In genomic region chr2:36356199-36356989, GRCh38 we compare ENCODE assay signal across 8 cellular contexts. TPM values are rescaled to one million over a fixed set of nuclear protein-coding genes. Genes with fewer than 3 reads are reported as not detected.
DNase-seq lines count a peak whose midpoint lies in the region; ATAC-seq and TF ChIP-seq lines count a peak whose summit lies in the region.

No MANE protein-coding gene starts in this region.

- H3K4me1 ChIP-seq in CD4-positive, CD25-positive, alpha-beta regulatory T cell (ENCODE audit: control insufficient read depth, insufficient read depth, low read length, poor library complexity, severe bottlenecking), result peaks cover 24% of the 10 kb centered on the region
- H3K4me1 ChIP-seq in muscle layer of colon (ENCODE audit: insufficient read depth, low read length) (peaks cover 29% of the 10 kb centered on the region), testis (peaks cover 23% of the 10 kb centered on the region)

- peak in 2 of 3 donors; percentile 21 to 31 for DNase-seq in CD4-positive, CD25-positive, alpha-beta regulatory T cell
- DNase-seq in activated CD4-positive, alpha-beta T cell treated with anti-CD3 and anti-CD28 coated beads, Interleukin-2, amount 10 ng/mL, durations not matched to agents 24 days and 14 days, result peak; percentile 78
- DNase-seq in endothelial cell (ENCODE audit: low spot score) (peak; percentile 56), testis (peak; percentile 50), kidney glomerular epithelial cell (lab: John Stamatoyannopoulos, UW) (no peak)

- H3K9me3 Mint-ChIP-seq in CD4-positive, CD25-positive, alpha-beta regulatory T cell, result no peaks in the 10 kb centered on the region
- no peaks in the 10 kb centered on the region for H3K9me3 Mint-ChIP-seq in activated CD4-positive, alpha-beta T cell treated with anti-CD3 and anti-CD28 coated beads, Interleukin-2, amount 10 ng/mL, durations not matched to agents 24 days and 14 days
- H3K9me3 Mint-ChIP-seq in endothelial cell (ENCODE audit: unreplicated experiment), result no peaks in the 10 kb centered on the region

- no peaks in the 10 kb centered on the region for H3K9me3 ChIP-seq in CD4-positive, CD25-positive, alpha-beta regulatory T cell (ENCODE audit: control insufficient read depth in 2 of 2, low read length in 2 of 2)
- H3K9me3 ChIP-seq in muscle layer of colon (ENCODE audit: low read length) (no peaks in the 10 kb centered on the region), testis (no peaks in the 10 kb centered on the region)

- 0 to 1% methylated on average over 3 to 65 of the region's 92 CpGs for WGBS in testis, 2 donors

- peaks cover 17% of the 10 kb centered on the region for H3K27me3 ChIP-seq in CD4-positive, CD25-positive, alpha-beta regulatory T cell (ENCODE audit: control insufficient read depth, insufficient read depth, low read length)
- H3K27me3 ChIP-seq in muscle layer of colon (ENCODE audit: control insufficient read depth in 1 of 2, insufficient read depth in 2 of 2, low read length in 2 of 2) (no peaks in the 10 kb centered on the region), testis (no peaks in the 10 kb centered on the region)

- H3K9ac ChIP-seq in muscle layer of colon (ENCODE audit: low read length), result peak overlapping the region; percentile 70

- no peak overlapping the region for H3K4me3 ChIP-seq in CD4-positive, CD25-positive, alpha-beta regulatory T cell (ENCODE audit: low read depth, low read length)
- H3K4me3 ChIP-seq in muscle layer of colon (ENCODE audit: low read depth in 1 of 2, low read length in 2 of 2), result peak overlapping the region; percentile 65 to 88
- H3K4me3 ChIP-seq in testis, result peak overlapping the region; percentile 63 to 88

- peak overlapping the region; percentile 45 to 89 (median 70) for H3K4me3 Mint-ChIP-seq in CD4-positive, CD25-positive, alpha-beta regulatory T cell
- peak overlapping the region; percentile 96 for H3K4me3 Mint-ChIP-seq in activated CD4-positive, alpha-beta T cell treated with anti-CD3 and anti-CD28 coated beads, Interleukin-2, amount 10 ng/mL, durations not matched to agents 24 days and 14 days
- H3K4me3 Mint-ChIP-seq in endothelial cell (ENCODE audit: unreplicated experiment), result peak overlapping the region; percentile 100

- peaks cover 7 to 44% (median 26%) of the 10 kb centered on the region in 4 donors for H3K4me1 Mint-ChIP-seq in CD4-positive, CD25-positive, alpha-beta regulatory T cell
- H3K4me1 Mint-ChIP-seq in activated CD4-positive, alpha-beta T cell treated with anti-CD3 and anti-CD28 coated beads, Interleukin-2, amount 10 ng/mL, durations not matched to agents 24 days and 14 days, result peaks cover 31% of the 10 kb centered on the region
- peaks cover 63% of the 10 kb centered on the region for H3K4me1 Mint-ChIP-seq in endothelial cell (ENCODE audit: unreplicated experiment)

- no peaks in the 10 kb centered on the region for H3K36me3 ChIP-seq in CD4-positive, CD25-positive, alpha-beta regulatory T cell (ENCODE audit: control insufficient read depth, insufficient read depth, low read length)
- no peaks in the 10 kb centered on the region for H3K36me3 ChIP-seq in muscle layer of colon (ENCODE audit: insufficient read depth, low read length)
- H3K36me3 ChIP-seq in testis (ENCODE audit: low read depth, missing control alignments), result no peaks in the 10 kb centered on the region

- peaks cover 49% of the 10 kb centered on the region for H3K27me3 Mint-ChIP-seq in CD4-positive, CD25-positive, alpha-beta regulatory T cell
- H3K27me3 Mint-ChIP-seq in activated CD4-positive, alpha-beta T cell treated with anti-CD3 and anti-CD28 coated beads, Interleukin-2, amount 10 ng/mL, durations not matched to agents 24 days and 14 days, result peaks cover 59% of the 10 kb centered on the region
- H3K27me3 Mint-ChIP-seq in endothelial cell (ENCODE audit: unreplicated experiment), result peaks cover 22% of the 10 kb centered on the region

- H3K36me3 Mint-ChIP-seq in CD4-positive, CD25-positive, alpha-beta regulatory T cell, result no peaks in the 10 kb centered on the region
- H3K36me3 Mint-ChIP-seq in activated CD4-positive, alpha-beta T cell treated with anti-CD3 and anti-CD28 coated beads, Interleukin-2, amount 10 ng/mL, durations not matched to agents 24 days and 14 days (ENCODE audit: low read depth), result no peaks in the 10 kb centered on the region
- H3K36me3 Mint-ChIP-seq in endothelial cell (ENCODE audit: low read depth, unreplicated experiment), result peaks cover 51% of the 10 kb centered on the region

- intact Hi-C loops in activated CD4-positive, alpha-beta T cell treated with anti-CD3 and anti-CD28 coated beads, Interleukin-2, amount 10 ng/mL, durations not matched to agents 24 days and 14 days (cut with micrococcal nuclease), result loop anchor here (2.0 to 10.0 kb wide), 4 partner anchors 110 to 482 kb away; no protein-coding TSS in a partner anchor
- intact Hi-C loops in testis (cut with DNase I; ENCODE audit: low total_unique reads), result loop anchor here (10.0 kb wide), 1 partner anchor 148 kb away; no protein-coding TSS in a partner anchor

- peak; percentile 30 to 38 for ATAC-seq in CD4-positive, CD25-positive, alpha-beta regulatory T cell (ENCODE audit: low read depth in 2 of 2)
- peak; percentile 29 for ATAC-seq in GM19397 (IDR thresholded peaks at IDR 0.05; ENCODE audit: unreplicated experiment)
- ATAC-seq in HG03520 (IDR thresholded peaks at IDR 0.05; ENCODE audit: unreplicated experiment), result peak; percentile 20

- H3K27ac ChIP-seq in CD4-positive, CD25-positive, alpha-beta regulatory T cell (ENCODE audit: insufficient read depth, low read length, poor library complexity, severe bottlenecking), result no peak overlapping the region
- peak overlapping the region; percentile 77 for H3K27ac ChIP-seq in muscle layer of colon (ENCODE audit: low read depth, low read length)
- H3K27ac ChIP-seq in testis, result peak overlapping the region; percentile 70 to 88

- no peak for TF ChIP-seq CTCF in endothelial cell (IDR thresholded peaks at IDR 0.05; ENCODE audit: unreplicated experiment)
- TF ChIP-seq CTCF in testis (IDR thresholded peaks at IDR 0.05), result no peak

- peak overlapping the region in 1 of 3 donors; percentile 34 for H3K27ac Mint-ChIP-seq in CD4-positive, CD25-positive, alpha-beta regulatory T cell
- peak overlapping the region; percentile 61 for H3K27ac Mint-ChIP-seq in activated CD4-positive, alpha-beta T cell treated with anti-CD3 and anti-CD28 coated beads, Interleukin-2, amount 10 ng/mL, durations not matched to agents 24 days and 14 days
- no peak overlapping the region for H3K27ac Mint-ChIP-seq in endothelial cell (ENCODE audit: unreplicated experiment)

- TF ChIP-seq POLR2A in testis (IDR thresholded peaks at IDR 0.05), result no peak

RNA-seq across cellular contexts. Expression of gene CRIM1, which starts 0.8 kb away (rescaled TPM):
- total RNA-seq in CD4-positive, CD25-positive, alpha-beta regulatory T cell, result 2.7 TPM
- polyA plus RNA-seq in CD4-positive, CD25-positive, alpha-beta regulatory T cell, result under 1 TPM; 0.15 to 0.79 (median 0.49) TPM
- 16.8 and 19.0 TPM in 2 replicates for total RNA-seq in activated CD4-positive, alpha-beta T cell treated with anti-CD3 and anti-CD28 coated beads, Interleukin-2, amount 10 ng/mL, durations not matched to agents 24 days and 14 days
- total RNA-seq in endothelial cell (ENCODE audit: unreplicated experiment) (246 TPM), testis (10 to 100 TPM; 68.4 to 94.1 TPM)
- 38.2 TPM for polyA plus RNA-seq in testis (ENCODE audit: insufficient read depth, low read depth, low replicate concordance)
